In the genomic region with DNA sequence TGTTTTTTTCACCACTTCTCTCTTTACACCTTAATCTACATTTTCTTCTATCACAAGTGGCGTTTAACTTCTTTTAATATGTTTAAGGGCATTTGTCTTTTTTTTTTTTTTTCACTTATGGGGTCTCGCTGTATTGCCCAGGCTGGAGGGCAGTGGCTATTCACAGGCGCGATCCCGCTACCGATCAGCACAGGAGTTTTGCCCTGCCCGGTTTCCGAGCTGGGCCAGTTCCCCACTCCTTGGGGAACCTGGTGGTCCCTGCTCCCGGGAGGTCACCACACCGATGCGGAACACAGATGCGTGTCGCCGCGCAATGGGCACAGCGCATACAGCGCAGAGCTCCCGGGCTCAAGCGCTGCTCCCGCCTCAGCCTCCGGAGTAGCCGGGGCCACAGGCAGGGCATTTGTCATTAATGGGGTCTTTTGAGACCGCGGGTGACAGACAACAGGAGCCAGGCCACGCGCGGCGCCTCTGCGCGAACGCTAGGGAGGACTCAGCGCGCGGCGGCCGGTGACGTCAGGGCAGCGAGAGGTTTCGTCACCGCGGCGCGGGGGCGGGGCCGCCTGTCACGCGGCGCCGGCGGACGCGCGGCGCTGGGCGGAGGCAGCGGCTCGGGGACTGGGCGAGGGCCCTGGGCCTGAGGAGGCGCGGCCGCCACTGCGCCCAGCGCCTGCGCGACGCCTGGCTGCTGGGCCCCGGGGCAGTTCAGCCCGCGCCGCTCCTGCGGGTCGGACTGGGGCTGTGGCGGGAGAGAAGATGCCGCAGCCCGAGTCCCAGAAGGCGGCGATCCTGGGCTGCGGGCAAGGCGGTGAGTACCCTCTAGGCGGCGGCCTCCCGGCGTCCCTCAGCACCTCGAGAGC, we compare ENCODE assay signal across 8 cellular contexts. TPM values are rescaled to one million over a fixed set of nuclear protein-coding genes. Genes with fewer than 3 reads are reported as not detected.
DNase-seq lines count a peak whose midpoint lies in the region; ATAC-seq and TF ChIP-seq lines count a peak whose summit lies in the region.

A gene (plus strand): TSS at position 598 of the 860 bp plus-strand sequence. CDS start 68,554 bp downstream, outside the sequence.

- intact Hi-C loops in ascending aorta (cut with DNase I): loop anchor here (2.0 to 10.0 kb wide), 5 partner anchors 33 to 732 kb away; a partner anchor contains a TSS
- intact Hi-C loops in right cardiac atrium (cut with DNase I): no loop called here
- intact Hi-C loops in vagina (cut with DNase I): no loop called here

- peaks cover 5 to 6% of the 10 kb centered on the region in 2 donors for H3K4me1 ChIP-seq in ascending aorta
- H3K4me1 ChIP-seq in right cardiac atrium (ENCODE audit: control insufficient read depth, insufficient read depth, low read length): peaks cover 3% of the 10 kb centered on the region
- no peaks in the 10 kb centered on the region for H3K4me1 ChIP-seq in rectal smooth muscle tissue (ENCODE audit: control insufficient read depth, insufficient read depth, low read length)
- H3K4me1 ChIP-seq in vagina: peaks cover 27% of the 10 kb centered on the region

- H3K27ac ChIP-seq in ascending aorta (peak within 1 kb of the TSS; percentile 79 to 84), right cardiac atrium (ENCODE audit: low read length) (peak within 1 kb of the TSS; percentile 65), rectal smooth muscle tissue (ENCODE audit: low read depth, low read length) (peak within 1 kb of the TSS; percentile 80), vagina (peak within 1 kb of the TSS; percentile 91)

- peaks cover 13% of the 10 kb centered on the region for H3K27me3 Mint-ChIP-seq in T-helper 2 cell treated with Interferon-gamma antibody and Interleukin-4, amounts not matched to agents 5 μg/mL and 100 μg/mL, for 36 hours (ENCODE audit: low read depth)

- no peaks in the 10 kb centered on the region for H3K9me3 ChIP-seq in ascending aorta
- H3K9me3 ChIP-seq in right cardiac atrium (ENCODE audit: control insufficient read depth, low read length): no peaks in the 10 kb centered on the region
- H3K9me3 ChIP-seq in vagina: no peaks in the 10 kb centered on the region

- peak within 1 kb of the TSS; percentile 87 for H3K27ac Mint-ChIP-seq in T-helper 2 cell treated with Interferon-gamma antibody and Interleukin-4, amounts not matched to agents 5 μg/mL and 100 μg/mL, for 36 hours

- peak within 1 kb of the TSS; percentile 87 for H3K4me3 Mint-ChIP-seq in T-helper 2 cell treated with Interferon-gamma antibody and Interleukin-4, amounts not matched to agents 5 μg/mL and 100 μg/mL, for 36 hours

- H3K36me3 ChIP-seq in ascending aorta: no peaks in the 10 kb centered on the region
- no peaks in the 10 kb centered on the region for H3K36me3 ChIP-seq in rectal smooth muscle tissue (ENCODE audit: control insufficient read depth, insufficient read depth, low read length)
- H3K36me3 ChIP-seq in vagina: peaks cover 0 to 5% of the 10 kb centered on the region in 2 donors

- H3K4me3 ChIP-seq in ascending aorta (peak within 1 kb of the TSS; percentile 71 to 94), right cardiac atrium (ENCODE audit: low read length) (peak within 1 kb of the TSS; percentile 58), rectal smooth muscle tissue (ENCODE audit: low read length) (peak within 1 kb of the TSS; percentile 68), vagina (peak within 1 kb of the TSS; percentile 70 to 75)

- H3K36me3 Mint-ChIP-seq in T-helper 2 cell treated with Interferon-gamma antibody and Interleukin-4, amounts not matched to agents 5 μg/mL and 100 μg/mL, for 36 hours (ENCODE audit: low read depth): peaks cover 23% of the 10 kb centered on the region

- 3% methylated on average over 84 of the region's 84 CpGs for WGBS in right cardiac atrium

- H3K4me1 Mint-ChIP-seq in T-helper 2 cell treated with Interferon-gamma antibody and Interleukin-4, amounts not matched to agents 5 μg/mL and 100 μg/mL, for 36 hours (ENCODE audit: low read depth): peaks cover 19% of the 10 kb centered on the region

- TF ChIP-seq POLR2A in vagina (IDR thresholded peaks at IDR 0.05): peak in 1 of 2 donors; percentile 85

- TF ChIP-seq CTCF in GM12874 (IDR thresholded peaks at IDR 0.05; ENCODE audit: insufficient read depth, low read depth, low read length) (peak; percentile 37; the same call in 1 of the 2 replicates), ascending aorta (IDR thresholded peaks at IDR 0.05) (peak in 2 of 3 experiments; percentile 19 to 43), vagina (IDR thresholded peaks at IDR 0.05) (no peak)

- H3K9ac ChIP-seq in rectal smooth muscle tissue (ENCODE audit: low read length): peak within 1 kb of the TSS; percentile 55

- H3K27me3 ChIP-seq in ascending aorta (no peaks in the 10 kb centered on the region), right cardiac atrium (ENCODE audit: control insufficient read depth, insufficient read depth) (no peaks in the 10 kb centered on the region), rectal smooth muscle tissue (ENCODE audit: control insufficient read depth, insufficient read depth, low read length) (no peaks in the 10 kb centered on the region), vagina (no peaks in the 10 kb centered on the region)

- H3K9me3 Mint-ChIP-seq in T-helper 2 cell treated with Interferon-gamma antibody and Interleukin-4, amounts not matched to agents 5 μg/mL and 100 μg/mL, for 36 hours: peaks cover 4% of the 10 kb centered on the region

- ATAC-seq in HG02588 (IDR thresholded peaks at IDR 0.05; ENCODE audit: unreplicated experiment) (peak; percentile 95), right cardiac atrium (peak; percentile 99)

- peak; percentile 69 for DNase-seq in NCI-H1105 (lab: John Stamatoyannopoulos, UW)
- DNase-seq in T-helper 2 cell treated with Interferon-gamma antibody and Interleukin-4, amounts not matched to agents 5 μg/mL and 100 μg/mL, for 36 hours (ENCODE audit: low spot score): peak; percentile 91
- DNase-seq in ascending aorta (ENCODE audit: low spot score in 2 of 2): peak; percentile 52 to 92
- peak; percentile 89 to 96 (median 95) for DNase-seq in right cardiac atrium
- DNase-seq in vagina (ENCODE audit: extremely low spot score in 2 of 2): peak in 1 of 2 donors; percentile 87

RNA-seq across cellular contexts. Expression of the gene that starts here (rescaled TPM):
- total RNA-seq in ascending aorta (146 TPM), right cardiac atrium (10 to 100 TPM; 23.5 to 26.8 (median 26.1) TPM), vagina (46.9 TPM)
- polyA plus RNA-seq in right cardiac atrium: 18.1 TPM

Comparison
In these comparisons a context has a peak if more than half of its experiments do, and no peak if none do; other contexts are left out.
1. CTCF ChIP-seq: peak in GM12874 (single experiment) and ascending aorta (2 of 3); none in vagina (0 of 3).
2. Peak in every context shown above with its lines, with median percentiles within 50 percentile points of each other: H3K27ac ChIP-seq and H3K4me3 ChIP-seq.